9 cellular contexts compared by ENCODE assay signal in genomic region chr4:169253904-169254303, GRCh38. TPM values are rescaled to one million over a fixed set of nuclear protein-coding genes. Genes with fewer than 3 reads are reported as not detected.
DNase-seq lines count a peak whose midpoint lies in the region; ATAC-seq and TF ChIP-seq lines count a peak whose summit lies in the region.
"Had no signal": no experiment of that assay in that cellular context is flagged by ENCODE, and none has a peak within 500 bp of the region (broad histone marks: within the 10 kb centered on the region; RNA-seq: fewer than 3 reads in every experiment).

No MANE protein-coding gene starts in this region.

- peak overlapping the region; percentile 74 for H3K27ac ChIP-seq in brain microvascular endothelial cell
- no peak overlapping the region for H3K27ac ChIP-seq in vagina

- no peak for ATAC-seq in HG03175 (IDR thresholded peaks at IDR 0.05; ENCODE audit: unreplicated experiment)
- no peak for ATAC-seq in HG03095 (IDR thresholded peaks at IDR 0.05; ENCODE audit: unreplicated experiment)

- H3K4me3 ChIP-seq in brain microvascular endothelial cell (ENCODE audit: low read depth, low read length) (no peak overlapping the region), vagina (no peak overlapping the region)

- no peaks in the 10 kb centered on the region for H3K36me3 ChIP-seq in brain microvascular endothelial cell (replicated peaks)
- no peaks in the 10 kb centered on the region for H3K36me3 ChIP-seq in vagina

- TF ChIP-seq CTCF in brain microvascular endothelial cell (IDR thresholded peaks at IDR 0.05; ENCODE audit: low read depth, low read length, missing control alignments), result no peak
- no peak for TF ChIP-seq CTCF in vagina (IDR thresholded peaks at IDR 0.05)

- peak; percentile 37 for DNase-seq in AG20443 (ENCODE audit: low spot score)
- DNase-seq in HS-5 (ENCODE audit: low read depth), result peak; percentile 74
- DNase-seq in brain microvascular endothelial cell, result peak; percentile 68
- DNase-seq in myocyte (ENCODE audit: low read depth), result peak; percentile 27
- DNase-seq in vagina (ENCODE audit: extremely low spot score in 2 of 2), result no peak
- DNase-seq in DMS114 treated with DMSO at 0.1 percent for 48 hours (lab: John Stamatoyannopoulos, UW; ENCODE audit: unreplicated experiment), result no peak
- DNase-seq: activated naive CD8-positive, alpha-beta T cell treated with anti-CD3 and anti-CD28 coated beads, Interleukin-2, amount 10 ng/mL, durations not matched to agents 7 days and 5 days had no signal

- H3K27me3 ChIP-seq in brain microvascular endothelial cell (replicated peaks), result no peaks in the 10 kb centered on the region
- H3K27me3 ChIP-seq in vagina, result no peaks in the 10 kb centered on the region

- peaks cover 62% of the 10 kb centered on the region for H3K4me1 ChIP-seq in vagina

- H3K9me3 ChIP-seq in vagina, result no peaks in the 10 kb centered on the region

- no peak for TF ChIP-seq POLR2A in vagina (IDR thresholded peaks at IDR 0.05)

- in situ Hi-C loops in brain microvascular endothelial cell (cut with HindIII; ENCODE audit: low pct_ligation_motif_present, low sequenced_read_pairs), result no loop called here

- intact Hi-C loops in vagina (cut with DNase I), result no loop called here

RNA-seq across cellular contexts. Expression of gene SH3RF1, which starts 16.9 kb away (rescaled TPM):
- total RNA-seq in myocyte, result 6.9 and 15.1 TPM in 2 replicates
- 10.2 TPM for polyA plus RNA-seq in myocyte (2012)
- 16.0 TPM for total RNA-seq in vagina

Comparison
In these comparisons a context has a peak if more than half of its experiments do, and no peak if none do; other contexts are left out.
1. DNase-seq: peak in AG20443 (single experiment), HS-5 (single experiment), brain microvascular endothelial cell (single experiment) and myocyte (single experiment); none in vagina (0 of 2) and DMS114 treated with DMSO at 0.1 percent for 48 hours (single experiment).